ENCODE assay signal across 1 cellular context in the genomic region with DNA sequence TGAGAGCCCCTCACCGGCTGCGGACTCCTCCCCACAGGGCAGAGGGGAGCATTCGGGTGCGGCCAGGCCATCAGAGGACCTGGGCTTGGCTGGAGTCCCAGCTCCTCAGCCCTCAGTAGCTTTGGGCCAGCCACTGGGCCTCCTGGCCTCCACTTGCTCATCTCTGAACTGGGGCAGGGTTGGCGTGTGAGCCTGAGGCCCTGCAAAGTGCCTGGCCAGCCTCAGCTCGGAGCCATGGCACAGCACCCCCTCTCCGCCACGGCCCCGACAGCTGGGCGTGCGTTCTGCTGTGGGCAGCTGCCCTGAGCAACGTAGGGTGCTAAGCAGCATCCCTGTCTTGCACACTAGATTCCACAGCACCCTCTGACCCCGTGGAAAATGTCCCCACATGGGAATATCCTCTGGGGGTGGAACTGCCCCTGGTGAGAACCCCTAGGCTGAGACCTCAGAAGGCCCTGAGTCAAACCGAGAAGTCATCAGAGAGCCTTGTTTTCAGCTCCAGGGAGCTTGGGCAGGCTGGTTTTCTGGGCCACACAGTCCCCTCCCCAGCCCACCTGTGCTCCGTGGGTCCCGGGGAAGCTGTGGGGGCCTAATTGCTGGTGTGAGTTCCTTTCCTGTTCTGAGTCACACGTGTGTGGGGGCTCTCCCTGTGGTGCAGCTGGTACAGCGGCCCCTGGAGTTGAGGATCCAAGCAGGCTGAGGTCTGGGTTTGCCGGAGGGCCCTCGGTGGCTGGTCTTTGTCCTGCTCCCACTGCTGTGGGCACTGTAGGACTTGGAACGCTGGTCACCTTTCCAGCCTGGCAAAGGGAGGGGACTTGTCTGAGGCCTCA.
TF ChIP-seq lines count a peak whose summit lies in the region.

No MANE protein-coding gene starts in this region.

TF ChIP-seq in GM12878, 131 proteins besides CTCF, POLR2A, EP300 and RAD21 (continued from another document):
- TF ChIP-seq, protein P1, sequence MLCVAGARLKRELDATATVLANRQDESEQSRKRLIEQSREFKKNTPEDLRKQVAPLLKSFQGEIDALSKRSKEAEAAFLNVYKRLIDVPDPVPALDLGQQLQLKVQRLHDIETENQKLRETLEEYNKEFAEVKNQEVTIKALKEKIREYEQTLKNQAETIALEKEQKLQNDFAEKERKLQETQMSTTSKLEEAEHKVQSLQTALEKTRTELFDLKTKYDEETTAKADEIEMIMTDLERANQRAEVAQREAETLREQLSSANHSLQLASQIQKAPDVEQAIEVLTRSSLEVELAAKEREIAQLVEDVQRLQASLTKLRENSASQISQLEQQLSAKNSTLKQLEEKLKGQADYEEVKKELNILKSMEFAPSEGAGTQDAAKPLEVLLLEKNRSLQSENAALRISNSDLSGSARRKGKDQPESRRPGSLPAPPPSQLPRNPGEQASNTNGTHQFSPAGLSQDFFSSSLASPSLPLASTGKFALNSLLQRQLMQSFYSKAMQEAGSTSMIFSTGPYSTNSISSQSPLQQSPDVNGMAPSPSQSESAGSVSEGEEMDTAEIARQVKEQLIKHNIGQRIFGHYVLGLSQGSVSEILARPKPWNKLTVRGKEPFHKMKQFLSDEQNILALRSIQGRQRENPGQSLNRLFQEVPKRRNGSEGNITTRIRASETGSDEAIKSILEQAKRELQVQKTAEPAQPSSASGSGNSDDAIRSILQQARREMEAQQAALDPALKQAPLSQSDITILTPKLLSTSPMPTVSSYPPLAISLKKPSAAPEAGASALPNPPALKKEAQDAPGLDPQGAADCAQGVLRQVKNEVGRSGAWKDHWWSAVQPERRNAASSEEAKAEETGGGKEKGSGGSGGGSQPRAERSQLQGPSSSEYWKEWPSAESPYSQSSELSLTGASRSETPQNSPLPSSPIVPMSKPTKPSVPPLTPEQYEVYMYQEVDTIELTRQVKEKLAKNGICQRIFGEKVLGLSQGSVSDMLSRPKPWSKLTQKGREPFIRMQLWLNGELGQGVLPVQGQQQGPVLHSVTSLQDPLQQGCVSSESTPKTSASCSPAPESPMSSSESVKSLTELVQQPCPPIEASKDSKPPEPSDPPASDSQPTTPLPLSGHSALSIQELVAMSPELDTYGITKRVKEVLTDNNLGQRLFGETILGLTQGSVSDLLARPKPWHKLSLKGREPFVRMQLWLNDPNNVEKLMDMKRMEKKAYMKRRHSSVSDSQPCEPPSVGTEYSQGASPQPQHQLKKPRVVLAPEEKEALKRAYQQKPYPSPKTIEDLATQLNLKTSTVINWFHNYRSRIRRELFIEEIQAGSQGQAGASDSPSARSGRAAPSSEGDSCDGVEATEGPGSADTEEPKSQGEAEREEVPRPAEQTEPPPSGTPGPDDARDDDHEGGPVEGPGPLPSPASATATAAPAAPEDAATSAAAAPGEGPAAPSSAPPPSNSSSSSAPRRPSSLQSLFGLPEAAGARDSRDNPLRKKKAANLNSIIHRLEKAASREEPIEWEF (IDR thresholded peaks at IDR 0.05; ENCODE audit: insufficient replicate concordance, low read depth, low read length) = peak; percentile 82
- TF ChIP-seq, protein P2, sequence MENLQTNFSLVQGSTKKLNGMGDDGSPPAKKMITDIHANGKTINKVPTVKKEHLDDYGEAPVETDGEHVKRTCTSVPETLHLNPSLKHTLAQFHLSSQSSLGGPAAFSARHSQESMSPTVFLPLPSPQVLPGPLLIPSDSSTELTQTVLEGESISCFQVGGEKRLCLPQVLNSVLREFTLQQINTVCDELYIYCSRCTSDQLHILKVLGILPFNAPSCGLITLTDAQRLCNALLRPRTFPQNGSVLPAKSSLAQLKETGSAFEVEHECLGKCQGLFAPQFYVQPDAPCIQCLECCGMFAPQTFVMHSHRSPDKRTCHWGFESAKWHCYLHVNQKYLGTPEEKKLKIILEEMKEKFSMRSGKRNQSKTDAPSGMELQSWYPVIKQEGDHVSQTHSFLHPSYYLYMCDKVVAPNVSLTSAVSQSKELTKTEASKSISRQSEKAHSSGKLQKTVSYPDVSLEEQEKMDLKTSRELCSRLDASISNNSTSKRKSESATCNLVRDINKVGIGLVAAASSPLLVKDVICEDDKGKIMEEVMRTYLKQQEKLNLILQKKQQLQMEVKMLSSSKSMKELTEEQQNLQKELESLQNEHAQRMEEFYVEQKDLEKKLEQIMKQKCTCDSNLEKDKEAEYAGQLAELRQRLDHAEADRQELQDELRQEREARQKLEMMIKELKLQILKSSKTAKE (IDR thresholded peaks at IDR 0.05; ENCODE audit: low read depth, poor library complexity, severe bottlenecking) = peak; percentile 91
- TF ChIP-seq NR2C2 (IDR thresholded peaks at IDR 0.05; ENCODE audit: borderline replicate concordance, control insufficient read depth, insufficient read length, low read depth) (no peak), MYB (IDR thresholded peaks at IDR 0.05; ENCODE audit: borderline replicate concordance, low read depth, low read length) (no peak), CREM (IDR thresholded peaks at IDR 0.05; ENCODE audit: low read depth) (peak; percentile 91), BACH1 (IDR thresholded peaks at IDR 0.05; ENCODE audit: borderline replicate concordance) (peak; percentile 98), SMAD5 (IDR thresholded peaks at IDR 0.05; ENCODE audit: low read depth) (no peak; the same call in 1 of the 2 replicates), RELA (IDR thresholded peaks at IDR 0.05; ENCODE audit: borderline replicate concordance, partially characterized antibody) (peak; percentile 92), LARP7 (IDR thresholded peaks at IDR 0.05) (peak; percentile 75), SREBF1 (IDR thresholded peaks at IDR 0.05; ENCODE audit: low read length) (0 out of 2 replicates have a peak, but pooled peaks have one; percentile 48), CHD2 (IDR thresholded peaks at IDR 0.05; ENCODE audit: borderline replicate concordance, low read depth, low read length) (peak; percentile 73; the same call in 1 of the 2 replicates), HDAC6 (IDR thresholded peaks at IDR 0.05; ENCODE audit: unreplicated experiment) (no peak), HDAC2 (IDR thresholded peaks at IDR 0.05) (no peak)
- TF ChIP-seq, protein P3, sequence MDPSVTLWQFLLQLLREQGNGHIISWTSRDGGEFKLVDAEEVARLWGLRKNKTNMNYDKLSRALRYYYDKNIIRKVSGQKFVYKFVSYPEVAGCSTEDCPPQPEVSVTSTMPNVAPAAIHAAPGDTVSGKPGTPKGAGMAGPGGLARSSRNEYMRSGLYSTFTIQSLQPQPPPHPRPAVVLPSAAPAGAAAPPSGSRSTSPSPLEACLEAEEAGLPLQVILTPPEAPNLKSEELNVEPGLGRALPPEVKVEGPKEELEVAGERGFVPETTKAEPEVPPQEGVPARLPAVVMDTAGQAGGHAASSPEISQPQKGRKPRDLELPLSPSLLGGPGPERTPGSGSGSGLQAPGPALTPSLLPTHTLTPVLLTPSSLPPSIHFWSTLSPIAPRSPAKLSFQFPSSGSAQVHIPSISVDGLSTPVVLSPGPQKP (IDR thresholded peaks at IDR 0.05; ENCODE audit: low read depth, low read length) = 0 out of 2 replicates have a peak, but pooled peaks have one; percentile 47
- TF ChIP-seq, protein P4, sequence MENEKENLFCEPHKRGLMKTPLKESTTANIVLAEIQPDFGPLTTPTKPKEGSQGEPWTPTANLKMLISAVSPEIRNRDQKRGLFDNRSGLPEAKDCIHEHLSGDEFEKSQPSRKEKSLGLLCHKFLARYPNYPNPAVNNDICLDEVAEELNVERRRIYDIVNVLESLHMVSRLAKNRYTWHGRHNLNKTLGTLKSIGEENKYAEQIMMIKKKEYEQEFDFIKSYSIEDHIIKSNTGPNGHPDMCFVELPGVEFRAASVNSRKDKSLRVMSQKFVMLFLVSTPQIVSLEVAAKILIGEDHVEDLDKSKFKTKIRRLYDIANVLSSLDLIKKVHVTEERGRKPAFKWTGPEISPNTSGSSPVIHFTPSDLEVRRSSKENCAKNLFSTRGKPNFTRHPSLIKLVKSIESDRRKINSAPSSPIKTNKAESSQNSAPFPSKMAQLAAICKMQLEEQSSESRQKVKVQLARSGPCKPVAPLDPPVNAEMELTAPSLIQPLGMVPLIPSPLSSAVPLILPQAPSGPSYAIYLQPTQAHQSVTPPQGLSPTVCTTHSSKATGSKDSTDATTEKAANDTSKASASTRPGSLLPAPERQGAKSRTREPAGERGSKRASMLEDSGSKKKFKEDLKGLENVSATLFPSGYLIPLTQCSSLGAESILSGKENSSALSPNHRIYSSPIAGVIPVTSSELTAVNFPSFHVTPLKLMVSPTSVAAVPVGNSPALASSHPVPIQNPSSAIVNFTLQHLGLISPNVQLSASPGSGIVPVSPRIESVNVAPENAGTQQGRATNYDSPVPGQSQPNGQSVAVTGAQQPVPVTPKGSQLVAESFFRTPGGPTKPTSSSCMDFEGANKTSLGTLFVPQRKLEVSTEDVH (IDR thresholded peaks at IDR 0.05; ENCODE audit: low read depth, partially characterized antibody) = no peak
- TF ChIP-seq, protein P5, sequence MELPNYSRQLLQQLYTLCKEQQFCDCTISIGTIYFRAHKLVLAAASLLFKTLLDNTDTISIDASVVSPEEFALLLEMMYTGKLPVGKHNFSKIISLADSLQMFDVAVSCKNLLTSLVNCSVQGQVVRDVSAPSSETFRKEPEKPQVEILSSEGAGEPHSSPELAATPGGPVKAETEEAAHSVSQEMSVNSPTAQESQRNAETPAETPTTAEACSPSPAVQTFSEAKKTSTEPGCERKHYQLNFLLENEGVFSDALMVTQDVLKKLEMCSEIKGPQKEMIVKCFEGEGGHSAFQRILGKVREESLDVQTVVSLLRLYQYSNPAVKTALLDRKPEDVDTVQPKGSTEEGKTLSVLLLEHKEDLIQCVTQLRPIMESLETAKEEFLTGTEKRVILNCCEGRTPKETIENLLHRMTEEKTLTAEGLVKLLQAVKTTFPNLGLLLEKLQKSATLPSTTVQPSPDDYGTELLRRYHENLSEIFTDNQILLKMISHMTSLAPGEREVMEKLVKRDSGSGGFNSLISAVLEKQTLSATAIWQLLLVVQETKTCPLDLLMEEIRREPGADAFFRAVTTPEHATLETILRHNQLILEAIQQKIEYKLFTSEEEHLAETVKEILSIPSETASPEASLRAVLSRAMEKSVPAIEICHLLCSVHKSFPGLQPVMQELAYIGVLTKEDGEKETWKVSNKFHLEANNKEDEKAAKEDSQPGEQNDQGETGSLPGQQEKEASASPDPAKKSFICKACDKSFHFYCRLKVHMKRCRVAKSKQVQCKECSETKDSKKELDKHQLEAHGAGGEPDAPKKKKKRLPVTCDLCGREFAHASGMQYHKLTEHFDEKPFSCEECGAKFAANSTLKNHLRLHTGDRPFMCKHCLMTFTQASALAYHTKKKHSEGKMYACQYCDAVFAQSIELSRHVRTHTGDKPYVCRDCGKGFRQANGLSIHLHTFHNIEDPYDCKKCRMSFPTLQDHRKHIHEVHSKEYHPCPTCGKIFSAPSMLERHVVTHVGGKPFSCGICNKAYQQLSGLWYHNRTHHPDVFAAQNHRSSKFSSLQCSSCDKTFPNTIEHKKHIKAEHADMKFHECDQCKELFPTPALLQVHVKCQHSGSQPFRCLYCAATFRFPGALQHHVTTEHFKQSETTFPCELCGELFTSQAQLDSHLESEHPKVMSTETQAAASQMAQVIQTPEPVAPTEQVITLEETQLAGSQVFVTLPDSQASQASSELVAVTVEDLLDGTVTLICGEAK (IDR thresholded peaks at IDR 0.05; ENCODE audit: borderline replicate concordance) = peak; percentile 6; the same call in 1 of the 2 replicates
- TF ChIP-seq, protein P6, sequence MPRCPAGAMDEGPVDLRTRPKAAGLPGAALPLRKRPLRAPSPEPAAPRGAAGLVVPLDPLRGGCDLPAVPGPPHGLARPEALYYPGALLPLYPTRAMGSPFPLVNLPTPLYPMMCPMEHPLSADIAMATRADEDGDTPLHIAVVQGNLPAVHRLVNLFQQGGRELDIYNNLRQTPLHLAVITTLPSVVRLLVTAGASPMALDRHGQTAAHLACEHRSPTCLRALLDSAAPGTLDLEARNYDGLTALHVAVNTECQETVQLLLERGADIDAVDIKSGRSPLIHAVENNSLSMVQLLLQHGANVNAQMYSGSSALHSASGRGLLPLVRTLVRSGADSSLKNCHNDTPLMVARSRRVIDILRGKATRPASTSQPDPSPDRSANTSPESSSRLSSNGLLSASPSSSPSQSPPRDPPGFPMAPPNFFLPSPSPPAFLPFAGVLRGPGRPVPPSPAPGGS (IDR thresholded peaks at IDR 0.05; ENCODE audit: borderline replicate concordance, insufficient read depth, low read depth, low read length, poor library complexity, severe bottlenecking) = peak; percentile 100
- TF ChIP-seq, protein P7, sequence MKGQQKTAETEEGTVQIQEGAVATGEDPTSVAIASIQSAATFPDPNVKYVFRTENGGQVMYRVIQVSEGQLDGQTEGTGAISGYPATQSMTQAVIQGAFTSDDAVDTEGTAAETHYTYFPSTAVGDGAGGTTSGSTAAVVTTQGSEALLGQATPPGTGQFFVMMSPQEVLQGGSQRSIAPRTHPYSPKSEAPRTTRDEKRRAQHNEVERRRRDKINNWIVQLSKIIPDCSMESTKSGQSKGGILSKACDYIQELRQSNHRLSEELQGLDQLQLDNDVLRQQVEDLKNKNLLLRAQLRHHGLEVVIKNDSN (IDR thresholded peaks at IDR 0.05; ENCODE audit: borderline replicate concordance, extremely low read length, insufficient read depth, low read depth, low read length) = peak; percentile 14
